Comparison of ENCODE assay signal across 13 cellular contexts in the genomic region with DNA sequence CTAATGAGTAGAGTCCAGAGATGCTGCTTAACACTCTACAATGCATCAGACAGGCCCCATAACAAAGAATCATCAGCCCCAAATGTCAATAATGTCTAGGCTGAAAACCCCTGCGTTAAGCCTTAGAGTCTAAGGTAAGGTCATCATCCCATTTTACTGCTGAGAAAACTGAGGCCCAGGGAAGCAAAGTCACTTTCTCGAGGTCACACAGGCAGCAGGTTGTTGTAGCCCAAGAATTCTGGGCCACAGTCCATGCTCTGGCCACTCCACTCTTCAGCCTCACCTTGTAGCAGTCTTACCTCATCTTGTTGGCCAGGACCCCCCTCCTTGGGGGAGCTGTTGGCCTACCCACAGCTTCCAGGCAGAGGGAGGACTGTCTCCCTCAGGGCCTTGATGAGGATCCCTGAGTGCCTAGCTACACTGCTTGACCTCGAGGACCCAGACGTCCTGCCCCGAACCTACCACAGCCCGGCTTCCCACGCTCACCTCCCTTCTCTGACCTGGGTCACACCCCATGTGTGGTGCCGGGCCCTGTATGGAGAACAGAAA. TPM values are rescaled to one million over a fixed set of nuclear protein-coding genes. Genes with fewer than 3 reads are reported as not detected.
DNase-seq lines count a peak whose midpoint lies in the region; ATAC-seq and TF ChIP-seq lines count a peak whose summit lies in the region.
"Had no signal": no experiment of that assay in that cellular context is flagged by ENCODE, and none has a peak within 500 bp of the region (broad histone marks: within the 10 kb centered on the region; RNA-seq: fewer than 3 reads in every experiment).

No MANE protein-coding gene starts in this region.

- no peaks in the 10 kb centered on the region for H3K27me3 ChIP-seq in layer of hippocampus (ENCODE audit: control insufficient read depth, insufficient read depth, low read length)

- peak overlapping the region; percentile 40 for H3K27ac ChIP-seq in layer of hippocampus (ENCODE audit: low read depth, low read length)
- peak overlapping the region; percentile 43 for H3K27ac ChIP-seq in substantia nigra (ENCODE audit: low read depth, low read length, poor library complexity, severe bottlenecking)

- no peaks in the 10 kb centered on the region for H3K9me3 ChIP-seq in T-helper 17 cell (ENCODE audit: control insufficient read depth, low read length, poor library complexity, severe bottlenecking)

- TF ChIP-seq CTCF in activated CD8-positive, alpha-beta T cell treated with anti-CD3 and anti-CD28 coated beads for 36 hours (IDR thresholded peaks at IDR 0.05), result no peak

- intact Hi-C loops in activated CD8-positive, alpha-beta T cell treated with anti-CD3 and anti-CD28 coated beads for 36 hours (cut with micrococcal nuclease), result no loop called here

- no peaks in the 10 kb centered on the region for H3K27me3 Mint-ChIP-seq in activated CD8-positive, alpha-beta T cell treated with anti-CD3 and anti-CD28 coated beads for 36 hours
- H3K27me3 Mint-ChIP-seq in activated CD8-positive, alpha-beta T cell treated with anti-CD3 and anti-CD28 coated beads, Interleukin-2, amount 10 ng/mL, durations not matched to agents 7 days and 5 days (ENCODE audit: low read depth), result no peaks in the 10 kb centered on the region
- H3K27me3 Mint-ChIP-seq in T-helper 17 cell, result no peaks in the 10 kb centered on the region
- H3K27me3 Mint-ChIP-seq: activated CD8-positive, alpha-beta memory T cell treated with anti-CD3 and anti-CD28 coated beads, Interleukin-2, amount 10 ng/mL, durations not matched to agents 7 days and 5 days; type B pancreatic cell had no signal

- POLR2A ChIA-PET in activated CD8-positive, alpha-beta T cell treated with anti-CD3 and anti-CD28 coated beads for 36 hours (lab: Charles Lee), result no interaction called here
- POLR2A ChIA-PET in activated CD8-positive, alpha-beta T cell treated with anti-CD3 and anti-CD28 coated beads, Interleukin-2, amount 10 ng/mL, durations not matched to agents 7 days and 5 days (lab: Charles Lee), result no interaction called here

- peaks cover 4% of the 10 kb centered on the region for H3K9me3 Mint-ChIP-seq in activated CD8-positive, alpha-beta T cell treated with anti-CD3 and anti-CD28 coated beads for 36 hours
- peaks cover 5% of the 10 kb centered on the region for H3K9me3 Mint-ChIP-seq in activated CD8-positive, alpha-beta T cell treated with anti-CD3 and anti-CD28 coated beads, Interleukin-2, amount 10 ng/mL, durations not matched to agents 7 days and 5 days (ENCODE audit: insufficient read depth)
- H3K9me3 Mint-ChIP-seq: type B pancreatic cell had no signal

- no peak for DNase-seq in activated CD8-positive, alpha-beta T cell treated with anti-CD3 and anti-CD28 coated beads for 36 hours
- DNase-seq in activated CD8-positive, alpha-beta T cell treated with anti-CD3 and anti-CD28 coated beads, Interleukin-2, amount 10 ng/mL, durations not matched to agents 7 days and 5 days, result no peak
- DNase-seq in T-helper 17 cell, result no peak
- no peak for DNase-seq in substantia nigra (lab: John Stamatoyannopoulos, UW)
- DNase-seq in HT-29 (ENCODE audit: low spot score), result no peak
- DNase-seq in NCI-H187 treated with DMSO at 0.1 percent for 48 hours (lab: John Stamatoyannopoulos, UW), result no peak
- no peak for DNase-seq in hippocampal formation (lab: John Stamatoyannopoulos, UW)
- DNase-seq: activated naive CD4-positive, alpha-beta T cell treated with Interleukin-2 at 50 U/mL for 16 hours; NCI-H446 had no signal

- CTCF ChIA-PET in activated CD8-positive, alpha-beta T cell treated with anti-CD3 and anti-CD28 coated beads for 36 hours (lab: Charles Lee), result no interaction called here
- CTCF ChIA-PET in activated CD8-positive, alpha-beta T cell treated with anti-CD3 and anti-CD28 coated beads, Interleukin-2, amount 10 ng/mL, durations not matched to agents 7 days and 5 days (lab: Charles Lee), result no interaction called here

- peaks cover 16% of the 10 kb centered on the region for H3K4me1 Mint-ChIP-seq in activated CD8-positive, alpha-beta T cell treated with anti-CD3 and anti-CD28 coated beads for 36 hours (ENCODE audit: low read depth)
- peaks cover 32% of the 10 kb centered on the region for H3K4me1 Mint-ChIP-seq in activated CD8-positive, alpha-beta T cell treated with anti-CD3 and anti-CD28 coated beads, Interleukin-2, amount 10 ng/mL, durations not matched to agents 7 days and 5 days (ENCODE audit: low read depth)
- H3K4me1 Mint-ChIP-seq in T-helper 17 cell, result peaks cover 14% of the 10 kb centered on the region

- no peak for ATAC-seq in activated CD8-positive, alpha-beta T cell treated with anti-CD3 and anti-CD28 coated beads for 36 hours
- ATAC-seq in activated CD8-positive, alpha-beta T cell treated with anti-CD3 and anti-CD28 coated beads, Interleukin-2, amount 10 ng/mL, durations not matched to agents 7 days and 5 days, result no peak
- ATAC-seq in T-helper 17 cell, result no peak

- H3K27ac Mint-ChIP-seq in activated CD8-positive, alpha-beta T cell treated with anti-CD3 and anti-CD28 coated beads for 36 hours, result peak overlapping the region; percentile 9
- H3K27ac Mint-ChIP-seq in activated CD8-positive, alpha-beta T cell treated with anti-CD3 and anti-CD28 coated beads, Interleukin-2, amount 10 ng/mL, durations not matched to agents 7 days and 5 days, result no peak overlapping the region
- H3K27ac Mint-ChIP-seq in T-helper 17 cell, result peak overlapping the region; percentile 73
- H3K27ac Mint-ChIP-seq: activated CD8-positive, alpha-beta memory T cell treated with anti-CD3 and anti-CD28 coated beads, Interleukin-2, amount 10 ng/mL, durations not matched to agents 7 days and 5 days; type B pancreatic cell; WTC11 had no signal

- H3K4me3 Mint-ChIP-seq in activated CD8-positive, alpha-beta T cell treated with anti-CD3 and anti-CD28 coated beads for 36 hours, result no peak overlapping the region
- no peak overlapping the region for H3K4me3 Mint-ChIP-seq in activated CD8-positive, alpha-beta T cell treated with anti-CD3 and anti-CD28 coated beads, Interleukin-2, amount 10 ng/mL, durations not matched to agents 7 days and 5 days
- H3K4me3 Mint-ChIP-seq in T-helper 17 cell, result no peak overlapping the region
- H3K4me3 Mint-ChIP-seq: activated CD8-positive, alpha-beta memory T cell treated with anti-CD3 and anti-CD28 coated beads, Interleukin-2, amount 10 ng/mL, durations not matched to agents 7 days and 5 days; type B pancreatic cell; WTC11 had no signal

- H3K36me3 Mint-ChIP-seq in activated CD8-positive, alpha-beta T cell treated with anti-CD3 and anti-CD28 coated beads for 36 hours (ENCODE audit: low read depth), result no peaks in the 10 kb centered on the region
- no peaks in the 10 kb centered on the region for H3K36me3 Mint-ChIP-seq in activated CD8-positive, alpha-beta T cell treated with anti-CD3 and anti-CD28 coated beads, Interleukin-2, amount 10 ng/mL, durations not matched to agents 7 days and 5 days (ENCODE audit: low read depth)
- no peaks in the 10 kb centered on the region for H3K36me3 Mint-ChIP-seq in T-helper 17 cell (ENCODE audit: low read depth)
- H3K36me3 Mint-ChIP-seq: type B pancreatic cell, WTC11 had no signal

RNA-seq across cellular contexts. Expression of a gene that starts 54.4 kb away (rescaled TPM):
- total RNA-seq in activated CD8-positive, alpha-beta T cell treated with anti-CD3 and anti-CD28 coated beads for 36 hours, result 10 to 100 TPM; 17.4 to 18.1 TPM
- total RNA-seq in activated CD8-positive, alpha-beta T cell treated with anti-CD3 and anti-CD28 coated beads, Interleukin-2, amount 10 ng/mL, durations not matched to agents 7 days and 5 days, result 10 to 100 TPM; 23.8 to 24.1 TPM
- total RNA-seq in T-helper 17 cell, result 100 to 1,000 TPM; 161 to 181 TPM
- 70.8 and 72.3 TPM in 2 replicates for total RNA-seq in HT-29 (2014; rRNA removed; shearing (Covaris generic))
